21 cellular contexts compared by ENCODE assay signal in genomic region chr5:38953426-38953825, GRCh38.
DNase-seq lines count a peak whose midpoint lies in the region; ATAC-seq, FAIRE-seq and TF ChIP-seq lines count a peak whose summit lies in the region.
"Had no signal": no experiment of that assay in that cellular context is flagged by ENCODE, and none has a peak within 500 bp of the region (broad histone marks: within the 10 kb centered on the region; RNA-seq: fewer than 3 reads in every experiment).

No MANE protein-coding gene starts in this region.

- H3K27me3 ChIP-seq in pancreas = no peaks in the 10 kb centered on the region

- no peak overlapping the region for H3K9ac ChIP-seq in SK-N-MC (ENCODE audit: insufficient read length)

- DNase-seq in SK-N-MC (ENCODE audit: low read depth, low spot score) (peak; percentile 5), pancreas (no peak), nucleus accumbens (lab: John Stamatoyannopoulos, UW) (no peak), RWPE1 (ENCODE audit: low spot score) (no peak), NCI-H774 (lab: John Stamatoyannopoulos, UW) (no peak)
- DNase-seq: 8988T; ACHN; C1 segment of cervical spinal cord; Calu3; CD4-positive, alpha-beta memory T cell; COR-L47; DMS53; DMS79 treated with DMSO at 0.1 percent for 48 hours; GF-D8; GOT3; HFFc6 had no signal

- intact Hi-C loops in pancreas (cut with DNase I) = no loop called here

- peak; percentile 73 for FAIRE-seq in islet of Langerhans (lab: Jason Lieb, UNC)
- peak; percentile 72 for FAIRE-seq in pancreas (lab: Jason Lieb, UNC)
- FAIRE-seq: GM12891, GM18507 had no signal

- H3K27ac ChIP-seq in SK-N-MC = peak overlapping the region; percentile 23; the same call in 1 of the 2 replicates
- H3K27ac ChIP-seq in pancreas = no peak overlapping the region
- no peak overlapping the region for H3K27ac ChIP-seq in RWPE1
- H3K27ac ChIP-seq: A549 had no signal

- no peak overlapping the region for H3K4me3 ChIP-seq in SK-N-MC
- no peak overlapping the region for H3K4me3 ChIP-seq in pancreas
- H3K4me3 ChIP-seq: A549, HAP-1 had no signal

- H3K9me3 ChIP-seq in SK-N-MC (ENCODE audit: low read depth, low read length) (peaks cover 6% of the 10 kb centered on the region), pancreas (no peaks in the 10 kb centered on the region)
- H3K9me3 ChIP-seq: A549, HAP-1 had no signal

- H3K4me1 ChIP-seq in pancreas = no peaks in the 10 kb centered on the region
- H3K4me1 ChIP-seq: A549 had no signal

- ATAC-seq in pancreas = no peak
- ATAC-seq: A549 had no signal

- peaks cover 83% of the 10 kb centered on the region for H3K36me3 ChIP-seq in SK-N-MC (ENCODE audit: insufficient read depth, low read length)
- peaks cover 0 to 69% (median 17%) of the 10 kb centered on the region in 3 donors for H3K36me3 ChIP-seq in pancreas

- WGBS in pancreas, 2 donors = 90 to 93% methylated on average over 4 of the region's 4 CpGs

- no peak for TF ChIP-seq CTCF in pancreas (IDR thresholded peaks at IDR 0.05)
- no peak for TF ChIP-seq CTCF in RWPE1 (conservative IDR thresholded peaks at IDR 0.05; ENCODE audit: low read depth)

- CTCF ChIA-PET in RWPE1 (lab: Yijun Ruan, JAX) = no interaction called here

- POLR2A ChIA-PET in RWPE1 (lab: Yijun Ruan, JAX; ENCODE audit: low non-redundant PET) = no interaction called here
